Comparison of ENCODE assay signal across 8 cellular contexts in genomic region chr1:3772027-3772714, GRCh38. TPM values are rescaled to one million over a fixed set of nuclear protein-coding genes. Genes with fewer than 3 reads are reported as not detected.
A peak's percentile ranks its signal among the peaks of the same experiment; 100 is the strongest.
DNase-seq lines count a peak whose midpoint lies in the region; ATAC-seq and TF ChIP-seq lines count a peak whose summit lies in the region.

No MANE protein-coding gene starts in this region.

- peak overlapping the region; percentile 40 for H2BK15ac ChIP-seq in neuronal stem cell (ENCODE audit: low read length)

- H3K79me1 ChIP-seq in neuronal stem cell (ENCODE audit: low read depth, low read length) = peaks cover 3% of the 10 kb centered on the region

- H3K4ac ChIP-seq in neuronal stem cell (ENCODE audit: low read length) = peak overlapping the region; percentile 66

- no peaks in the 10 kb centered on the region for H3K36me3 ChIP-seq in neuronal stem cell (replicated peaks in 1 of 2; ENCODE audit: control insufficient read depth in 2 of 2, insufficient read depth in 2 of 2, low read length in 2 of 2)

- TF ChIP-seq CTCF in fibroblast of villous mesenchyme (IDR thresholded peaks at IDR 0.05; ENCODE audit: insufficient read depth, low read depth, low read length) = no peak

- H3K18ac ChIP-seq in neuronal stem cell (ENCODE audit: low read length) = peak overlapping the region; percentile 89

- peaks cover 0 to 10% (median 0%) of the 10 kb centered on the region in 3 experiments for H3K27me3 ChIP-seq in neuronal stem cell (ENCODE audit: control insufficient read depth in 3 of 3, insufficient read depth in 3 of 3, low read depth in 1 of 3, low read length in 3 of 3)

- H3K27ac ChIP-seq in neuronal stem cell (replicated peaks; ENCODE audit: low read length) = no peak overlapping the region
- peak overlapping the region; percentile 88 for H3K27ac ChIP-seq in substantia nigra (ENCODE audit: low read depth, low read length, poor library complexity, severe bottlenecking)

- peaks cover 0 to 1% of the 10 kb centered on the region in 2 donors for H3K9me3 ChIP-seq in neuronal stem cell (replicated peaks in 1 of 2; ENCODE audit: control insufficient read depth in 2 of 2, insufficient read depth in 1 of 2, low read depth in 1 of 2, low read length in 2 of 2)

- H3K23ac ChIP-seq in neuronal stem cell (ENCODE audit: low read depth, low read length, poor library complexity) = peak overlapping the region; percentile 93

- H3K4me3 ChIP-seq in fibroblast of villous mesenchyme (ENCODE audit: low read depth, low read length) = peak overlapping the region; percentile 70
- peak overlapping the region; percentile 57 to 83 for H3K4me3 ChIP-seq in neuronal stem cell (ENCODE audit: low read length in 2 of 2)

- peak overlapping the region; percentile 71 for H2AK5ac ChIP-seq in neuronal stem cell (ENCODE audit: low read depth, low read length)

- H4K8ac ChIP-seq in neuronal stem cell (ENCODE audit: low read depth, low read length) = peak overlapping the region; percentile 43

- H3K14ac ChIP-seq in neuronal stem cell (ENCODE audit: low read length) = peak overlapping the region; percentile 71

- H2AFZ ChIP-seq in neuronal stem cell (ENCODE audit: low read length) = peak overlapping the region; percentile 95

- H3K4me2 ChIP-seq in neuronal stem cell (ENCODE audit: insufficient read depth, low read length, poor library complexity, severe bottlenecking) = peak overlapping the region; percentile 86

- no peak overlapping the region for H2BK5ac ChIP-seq in neuronal stem cell (ENCODE audit: low read length)

- no peak overlapping the region for H4K91ac ChIP-seq in neuronal stem cell (ENCODE audit: low read depth, low read length, poor library complexity)

- H3K9ac ChIP-seq in neuronal stem cell (ENCODE audit: low read depth, low read length, poor library complexity) = peak overlapping the region; percentile 46

- ATAC-seq in GM19043 (IDR thresholded peaks at IDR 0.05; ENCODE audit: low read depth, unreplicated experiment) (peak; percentile 47), HG03565 (IDR thresholded peaks at IDR 0.05; ENCODE audit: unreplicated experiment) (peak; percentile 39)

- H2BK12ac ChIP-seq in neuronal stem cell (ENCODE audit: low read length) = no peak overlapping the region

- H2BK120ac ChIP-seq in neuronal stem cell (ENCODE audit: low read depth, low read length) = no peak overlapping the region

- DNase-seq in AG08396 (ENCODE audit: low spot score) (peak; percentile 99), RPMI8226 (peak; percentile 96), fibroblast of villous mesenchyme (ENCODE audit: low read depth) (peak; percentile 86), neuronal stem cell (ENCODE audit: low spot score) (peak; percentile 84), substantia nigra (lab: John Stamatoyannopoulos, UW) (peak in 43 of 49 donors; percentile 20 to 90 (median 63))
- peak; percentile 78 for DNase-seq in activated T-helper 9 cell treated with anti-CD3 and anti-CD28 coated beads, Interleukin-2, amount 50 U/mL, for 16 hours (ENCODE audit: low read depth)

- WGBS in neuronal stem cell (ENCODE audit: extremely low coverage in 2 of 2, insufficient read length in 2 of 2, insufficient replicate concordance in 1 of 2), 2 donors = no CpG with 5 or more reads among the region's 61 CpGs

- peaks cover 19 to 43% of the 10 kb centered on the region in 2 donors for H3K4me1 ChIP-seq in neuronal stem cell (ENCODE audit: control insufficient read depth in 2 of 2, insufficient read depth in 1 of 2, low read depth in 1 of 2, low read length in 2 of 2)

RNA-seq across cellular contexts. Expression of gene SMIM1, which starts 0.4 kb away (rescaled TPM):
- 1.7 and 3.5 TPM in 2 replicates for total RNA-seq in fibroblast of villous mesenchyme
- 5.8 TPM for polyA plus RNA-seq in neuronal stem cell (2013, experiment 1 of 2)
- polyA plus RNA-seq in neuronal stem cell (2013, experiment 2 of 2) = 5.6 TPM

RNA-seq across cellular contexts. Expression of gene CCDC27, which starts 19.9 kb away (rescaled TPM):
- total RNA-seq in fibroblast of villous mesenchyme = not detected in 2 replicates
- polyA plus RNA-seq in neuronal stem cell (2013, experiment 1 of 2) = not detected
- not detected for polyA plus RNA-seq in neuronal stem cell (2013, experiment 2 of 2)

RNA-seq across cellular contexts. Expression of gene LRRC47, which starts 24.1 kb away (rescaled TPM):
- total RNA-seq in fibroblast of villous mesenchyme = 29.0 and 31.1 TPM in 2 replicates
- 19.7 TPM for polyA plus RNA-seq in neuronal stem cell (2013, experiment 1 of 2)
- polyA plus RNA-seq in neuronal stem cell (2013, experiment 2 of 2) = 18.6 TPM
